1 cellular context compared by ENCODE assay signal in the genomic region with DNA sequence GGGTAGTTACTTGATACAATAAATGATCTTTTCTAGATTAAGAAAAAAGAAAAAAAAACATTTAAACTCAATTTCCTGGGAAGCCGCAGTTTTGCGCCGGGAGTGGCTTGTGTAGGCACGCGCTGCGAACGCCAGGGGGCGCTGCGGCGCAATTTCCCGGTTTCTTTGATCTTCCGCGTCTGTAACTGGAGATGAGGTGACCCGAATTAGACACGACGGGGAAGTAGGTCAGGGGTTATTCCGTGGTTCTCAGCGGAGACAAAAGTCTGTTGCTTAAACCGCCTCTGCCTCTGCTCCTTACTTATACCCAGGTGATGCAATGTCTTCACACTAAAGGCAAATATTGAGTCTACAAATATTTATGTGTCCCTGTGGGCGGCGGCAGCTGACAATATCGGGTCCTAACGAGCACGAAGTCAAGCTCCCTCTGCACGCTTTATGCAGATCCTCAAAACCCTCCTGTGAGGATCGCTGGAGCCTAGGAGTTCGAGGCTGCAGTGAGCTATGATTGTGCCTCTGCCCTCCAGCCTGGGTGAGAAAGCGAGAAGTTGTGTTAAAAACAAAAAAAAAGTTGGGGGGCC.
A peak's percentile ranks its signal among the peaks of the same experiment; 100 is the strongest.
TF ChIP-seq lines count a peak whose summit lies in the region.

No MANE protein-coding gene starts in this region.

TF ChIP-seq in GM12878, 131 proteins besides CTCF, POLR2A, EP300 and RAD21 (continues in another document):
- TF ChIP-seq ZNF687 (IDR thresholded peaks at IDR 0.05) (0 out of 2 replicates have a peak, but pooled peaks have one; percentile 17), SMC3 (IDR thresholded peaks at IDR 0.05; ENCODE audit: borderline replicate concordance, low read length) (peak; percentile 89), ZNF207 (IDR thresholded peaks at IDR 0.05; ENCODE audit: borderline replicate concordance) (peak; percentile 58; the same call in 1 of the 2 replicates), SPI1 (IDR thresholded peaks at IDR 0.05; ENCODE audit: borderline replicate concordance, insufficient read depth, low read depth, low read length) (no peak), IRF4 (IDR thresholded peaks at IDR 0.05; ENCODE audit: low read depth, low read length) (peak; percentile 95), NBN (IDR thresholded peaks at IDR 0.05) (0 out of 2 replicates have a peak, but pooled peaks have one; percentile 48), YY1 (IDR thresholded peaks at IDR 0.05; ENCODE audit: low read depth, low read length) (peak; percentile 74), ZSCAN29 (IDR thresholded peaks at IDR 0.05) (peak; percentile 89), STAT1 (conservative IDR thresholded peaks at IDR 0.05) (no peak), KAT2A (conservative IDR thresholded peaks at IDR 0.05; ENCODE audit: control insufficient read depth, low read depth, low read length) (no peak), MTA2 (IDR thresholded peaks at IDR 0.05; ENCODE audit: low read depth) (peak; percentile 35; the same call in 1 of the 2 replicates), ATF7 (IDR thresholded peaks at IDR 0.05; ENCODE audit: low read depth) (peak; percentile 66), CREB1 (IDR thresholded peaks at IDR 0.05; ENCODE audit: low read depth) (peak; percentile 64), BHLHE40 (IDR thresholded peaks at IDR 0.05; ENCODE audit: borderline replicate concordance in 1 of 2, low read depth in 2 of 2, low read length in 1 of 2) (peak; percentile 27 to 46; a peak in 1 of 4 replicates), TBL1XR1 (IDR thresholded peaks at IDR 0.05; ENCODE audit: low read depth, low read length) (peak; percentile 41; the same call in 1 of the 2 replicates), CEBPZ (IDR thresholded peaks at IDR 0.05; ENCODE audit: low read depth, low read length) (no peak), ETV6 (conservative IDR thresholded peaks at IDR 0.05 in 1 of 2, IDR thresholded peaks at IDR 0.05 in 1 of 2; ENCODE audit: borderline replicate concordance in 1 of 2, low read depth in 1 of 2) (peak in 1 of 2 experiments; percentile 35; a peak in 1 of 4 replicates), NFIC (IDR thresholded peaks at IDR 0.05; ENCODE audit: low read depth, low read length) (peak; percentile 26; the same call in 1 of the 2 replicates), RUNX3 (IDR thresholded peaks at IDR 0.05; ENCODE audit: low read length) (peak; percentile 48; the same call in 1 of the 2 replicates), SP1 (IDR thresholded peaks at IDR 0.05; ENCODE audit: low read depth, low read length) (peak; percentile 16), MEF2B (IDR thresholded peaks at IDR 0.05; ENCODE audit: partially characterized antibody, poor library complexity, severe bottlenecking) (peak; percentile 65), ATF3 (IDR thresholded peaks at IDR 0.05; ENCODE audit: borderline replicate concordance, extremely low read depth, low read depth, low read length) (0 out of 2 replicates have a peak, but pooled peaks have one; percentile 23), RAD51 (IDR thresholded peaks at IDR 0.05) (no peak), TCF7 (IDR thresholded peaks at IDR 0.05; ENCODE audit: borderline replicate concordance) (peak; percentile 99), KLF5 (IDR thresholded peaks at IDR 0.05; ENCODE audit: partially characterized antibody) (no peak), CEBPB (IDR thresholded peaks at IDR 0.05; ENCODE audit: borderline replicate concordance in 1 of 2, low read depth in 2 of 2, low read length in 2 of 2) (peak in 1 of 2 experiments; percentile 56; a peak in 1 of 4 replicates), ATF2 (IDR thresholded peaks at IDR 0.05; ENCODE audit: low read length) (0 out of 2 replicates have a peak, but pooled peaks have one; percentile 11), NR2C1 (IDR thresholded peaks at IDR 0.05) (peak; percentile 76), EED (IDR thresholded peaks at IDR 0.05; ENCODE audit: low read depth) (0 out of 2 replicates have a peak, but pooled peaks have one; percentile 31), MYB (IDR thresholded peaks at IDR 0.05; ENCODE audit: borderline replicate concordance, low read depth, low read length) (0 out of 2 replicates have a peak, but pooled peaks have one; percentile 24), MXI1 (IDR thresholded peaks at IDR 0.05; ENCODE audit: low read depth, low read length) (0 out of 2 replicates have a peak, but pooled peaks have one; percentile 10), IRF5 (IDR thresholded peaks at IDR 0.05; ENCODE audit: borderline replicate concordance) (no peak), FOXM1 (IDR thresholded peaks at IDR 0.05; ENCODE audit: low read depth, low read length) (peak; percentile 67), PAX8 (IDR thresholded peaks at IDR 0.05) (no peak), HCFC1 (IDR thresholded peaks at IDR 0.05; ENCODE audit: low read length) (0 out of 2 replicates have a peak, but pooled peaks have one; percentile 24), IKZF1 (conservative IDR thresholded peaks at IDR 0.05) (peak; percentile 76), BACH1 (IDR thresholded peaks at IDR 0.05; ENCODE audit: borderline replicate concordance) (peak; percentile 55; the same call in 1 of the 2 replicates), SRF (IDR thresholded peaks at IDR 0.05; ENCODE audit: low read depth in 2 of 2, low read length in 2 of 2) (0 out of 4 replicates have a peak, but pooled peaks of 1 of the 2 experiments have one; percentile 12), JUNB (IDR thresholded peaks at IDR 0.05) (no peak), NR2C2 (IDR thresholded peaks at IDR 0.05; ENCODE audit: borderline replicate concordance, control insufficient read depth, insufficient read length, low read depth) (no peak), ZNF384 (IDR thresholded peaks at IDR 0.05; ENCODE audit: borderline replicate concordance, low read depth, low read length) (no peak), IKZF2 (IDR thresholded peaks at IDR 0.05) (peak; percentile 60 to 70; a peak in 3 of 4 replicates)
- TF ChIP-seq, protein P1, sequence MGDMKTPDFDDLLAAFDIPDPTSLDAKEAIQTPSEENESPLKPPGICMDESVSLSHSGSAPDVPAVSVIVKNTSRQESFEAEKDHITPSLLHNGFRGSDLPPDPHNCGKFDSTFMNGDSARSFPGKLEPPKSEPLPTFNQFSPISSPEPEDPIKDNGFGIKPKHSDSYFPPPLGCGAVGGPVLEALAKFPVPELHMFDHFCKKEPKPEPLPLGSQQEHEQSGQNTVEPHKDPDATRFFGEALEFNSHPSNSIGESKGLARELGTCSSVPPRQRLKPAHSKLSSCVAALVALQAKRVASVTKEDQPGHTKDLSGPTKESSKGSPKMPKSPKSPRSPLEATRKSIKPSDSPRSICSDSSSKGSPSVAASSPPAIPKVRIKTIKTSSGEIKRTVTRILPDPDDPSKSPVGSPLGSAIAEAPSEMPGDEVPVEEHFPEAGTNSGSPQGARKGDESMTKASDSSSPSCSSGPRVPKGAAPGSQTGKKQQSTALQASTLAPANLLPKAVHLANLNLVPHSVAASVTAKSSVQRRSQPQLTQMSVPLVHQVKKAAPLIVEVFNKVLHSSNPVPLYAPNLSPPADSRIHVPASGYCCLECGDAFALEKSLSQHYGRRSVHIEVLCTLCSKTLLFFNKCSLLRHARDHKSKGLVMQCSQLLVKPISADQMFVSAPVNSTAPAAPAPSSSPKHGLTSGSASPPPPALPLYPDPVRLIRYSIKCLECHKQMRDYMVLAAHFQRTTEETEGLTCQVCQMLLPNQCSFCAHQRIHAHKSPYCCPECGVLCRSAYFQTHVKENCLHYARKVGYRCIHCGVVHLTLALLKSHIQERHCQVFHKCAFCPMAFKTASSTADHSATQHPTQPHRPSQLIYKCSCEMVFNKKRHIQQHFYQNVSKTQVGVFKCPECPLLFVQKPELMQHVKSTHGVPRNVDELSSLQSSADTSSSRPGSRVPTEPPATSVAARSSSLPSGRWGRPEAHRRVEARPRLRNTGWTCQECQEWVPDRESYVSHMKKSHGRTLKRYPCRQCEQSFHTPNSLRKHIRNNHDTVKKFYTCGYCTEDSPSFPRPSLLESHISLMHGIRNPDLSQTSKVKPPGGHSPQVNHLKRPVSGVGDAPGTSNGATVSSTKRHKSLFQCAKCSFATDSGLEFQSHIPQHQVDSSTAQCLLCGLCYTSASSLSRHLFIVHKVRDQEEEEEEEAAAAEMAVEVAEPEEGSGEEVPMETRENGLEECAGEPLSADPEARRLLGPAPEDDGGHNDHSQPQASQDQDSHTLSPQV (IDR thresholded peaks at IDR 0.05): 0 out of 2 replicates have a peak, but pooled peaks have one; percentile 4
- TF ChIP-seq, protein P2, sequence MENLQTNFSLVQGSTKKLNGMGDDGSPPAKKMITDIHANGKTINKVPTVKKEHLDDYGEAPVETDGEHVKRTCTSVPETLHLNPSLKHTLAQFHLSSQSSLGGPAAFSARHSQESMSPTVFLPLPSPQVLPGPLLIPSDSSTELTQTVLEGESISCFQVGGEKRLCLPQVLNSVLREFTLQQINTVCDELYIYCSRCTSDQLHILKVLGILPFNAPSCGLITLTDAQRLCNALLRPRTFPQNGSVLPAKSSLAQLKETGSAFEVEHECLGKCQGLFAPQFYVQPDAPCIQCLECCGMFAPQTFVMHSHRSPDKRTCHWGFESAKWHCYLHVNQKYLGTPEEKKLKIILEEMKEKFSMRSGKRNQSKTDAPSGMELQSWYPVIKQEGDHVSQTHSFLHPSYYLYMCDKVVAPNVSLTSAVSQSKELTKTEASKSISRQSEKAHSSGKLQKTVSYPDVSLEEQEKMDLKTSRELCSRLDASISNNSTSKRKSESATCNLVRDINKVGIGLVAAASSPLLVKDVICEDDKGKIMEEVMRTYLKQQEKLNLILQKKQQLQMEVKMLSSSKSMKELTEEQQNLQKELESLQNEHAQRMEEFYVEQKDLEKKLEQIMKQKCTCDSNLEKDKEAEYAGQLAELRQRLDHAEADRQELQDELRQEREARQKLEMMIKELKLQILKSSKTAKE (IDR thresholded peaks at IDR 0.05; ENCODE audit: low read depth, poor library complexity, severe bottlenecking): peak; percentile 76
